1 cellular context compared by ENCODE assay signal in the genomic region with DNA sequence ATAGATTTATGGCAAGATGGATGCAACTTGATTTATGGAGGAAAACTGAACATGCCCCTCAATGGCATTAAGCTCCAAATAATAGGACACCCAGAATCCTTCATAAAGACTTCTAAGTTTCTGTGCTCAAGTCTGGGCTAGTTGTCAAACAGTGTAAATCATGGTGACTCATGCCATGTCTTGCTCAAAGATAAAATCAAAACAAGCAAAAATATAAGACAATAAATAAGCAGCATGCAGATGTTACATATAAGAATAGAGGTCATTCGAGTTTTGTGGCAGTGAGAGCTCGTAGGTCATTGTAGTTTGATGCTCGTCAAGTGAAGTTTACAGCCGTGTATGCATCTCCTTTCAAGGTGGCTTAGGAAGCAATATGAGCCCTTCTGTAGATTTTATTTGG.
TF ChIP-seq lines count a peak whose summit lies in the region.

No MANE protein-coding gene starts in this region.

TF ChIP-seq in endothelial cell of umbilical vein, 7 proteins besides CTCF, POLR2A, EP300 and RAD21 (continued from another document):
- TF ChIP-seq POLR2AphosphoS5 (IDR thresholded peaks at IDR 0.05; ENCODE audit: insufficient read depth, low read depth, low read length), result no peak
- TF ChIP-seq GATA2 (IDR thresholded peaks at IDR 0.05; ENCODE audit: insufficient read depth, insufficient read length, low read depth, low read length), result peak; percentile 28
